ENCODE assay signal across 8 cellular contexts in the genomic region with DNA sequence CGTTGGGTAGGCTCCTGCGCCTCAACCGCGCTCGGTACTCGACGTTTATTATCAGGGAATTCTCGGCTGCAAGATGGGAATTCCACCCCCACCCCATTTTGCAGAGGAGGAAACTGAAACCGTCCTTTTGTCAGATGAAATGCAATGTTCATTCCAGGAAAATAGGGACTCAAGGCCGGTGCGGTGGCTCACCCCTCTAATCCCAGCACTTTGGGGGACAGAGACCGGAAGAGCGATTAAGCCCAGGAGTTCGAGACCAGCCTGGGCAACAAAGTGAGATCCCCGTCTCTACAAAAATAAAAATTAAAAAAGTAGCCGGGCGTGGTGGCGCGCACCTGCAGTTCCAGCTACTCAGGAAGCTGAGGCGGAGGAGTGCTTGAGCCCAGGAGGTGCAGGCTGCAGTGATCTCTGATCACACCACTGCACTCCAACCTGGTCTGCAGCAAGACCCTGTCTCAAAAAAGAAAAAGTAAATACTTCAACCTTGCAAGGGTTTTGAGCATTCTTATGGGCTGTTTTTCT. TPM values are rescaled to one million over a fixed set of nuclear protein-coding genes. Genes with fewer than 3 reads are reported as not detected.
DNase-seq lines count a peak whose midpoint lies in the region; ATAC-seq, FAIRE-seq and TF ChIP-seq lines count a peak whose summit lies in the region.

No MANE protein-coding gene starts in this region.

- peak overlapping the region; percentile 97 for H3K4me3 Mint-ChIP-seq in activated CD8-positive, alpha-beta T cell treated with anti-CD3 and anti-CD28 coated beads for 36 hours

- CTCF ChIA-PET in activated CD8-positive, alpha-beta T cell treated with anti-CD3 and anti-CD28 coated beads for 36 hours (lab: Charles Lee), result no interaction called here

- H3K9ac ChIP-seq in iPS-18a (ENCODE audit: low read length) (peak overlapping the region; percentile 92), stomach smooth muscle (ENCODE audit: low read length in 2 of 2) (peak overlapping the region; percentile 86 to 87)

- H3K4me3 ChIP-seq in iPS-18a (ENCODE audit: low read length), result peak overlapping the region; percentile 91
- peak overlapping the region; percentile 84 to 95 for H3K4me3 ChIP-seq in stomach smooth muscle (ENCODE audit: low read length in 2 of 2)

- no peak for TF ChIP-seq CTCF in activated CD8-positive, alpha-beta T cell treated with anti-CD3 and anti-CD28 coated beads for 36 hours (IDR thresholded peaks at IDR 0.05)

- H3K9me3 ChIP-seq in iPS-18a (ENCODE audit: control insufficient read depth, low read depth, low read length) (no peaks in the 10 kb centered on the region), stomach smooth muscle (ENCODE audit: control insufficient read depth in 2 of 2, low read length in 2 of 2) (no peaks in the 10 kb centered on the region)

- no peak for ATAC-seq in activated CD8-positive, alpha-beta T cell treated with anti-CD3 and anti-CD28 coated beads for 36 hours
- no peak for ATAC-seq in HG03439 (IDR thresholded peaks at IDR 0.05; ENCODE audit: unreplicated experiment)

- H3K9me3 Mint-ChIP-seq in activated CD8-positive, alpha-beta T cell treated with anti-CD3 and anti-CD28 coated beads for 36 hours, result no peaks in the 10 kb centered on the region

- POLR2A ChIA-PET in activated CD8-positive, alpha-beta T cell treated with anti-CD3 and anti-CD28 coated beads for 36 hours (lab: Charles Lee), result interaction anchor here (0.9 kb wide), 1 partner anchor 9 kb away, joined by 3 read pairs; no protein-coding TSS in a partner anchor

- no peaks in the 10 kb centered on the region for H3K27me3 Mint-ChIP-seq in activated CD8-positive, alpha-beta T cell treated with anti-CD3 and anti-CD28 coated beads for 36 hours

- peaks cover 14% of the 10 kb centered on the region for H3K4me1 Mint-ChIP-seq in activated CD8-positive, alpha-beta T cell treated with anti-CD3 and anti-CD28 coated beads for 36 hours (ENCODE audit: low read depth)

- H3K27me3 ChIP-seq in iPS-18a (ENCODE audit: control insufficient read depth, insufficient read depth, low read length) (no peaks in the 10 kb centered on the region), stomach smooth muscle (ENCODE audit: control insufficient read depth in 1 of 2, insufficient read depth in 2 of 2, low read length in 2 of 2) (no peaks in the 10 kb centered on the region)

- peaks cover 15% of the 10 kb centered on the region for H3K36me3 ChIP-seq in iPS-18a (ENCODE audit: control insufficient read depth, low read depth, low read length)
- H3K36me3 ChIP-seq in stomach smooth muscle (ENCODE audit: control insufficient read depth in 2 of 2, insufficient read depth in 2 of 2, low read length in 2 of 2), result peaks cover 4 to 8% of the 10 kb centered on the region in 2 donors

- intact Hi-C loops in activated CD8-positive, alpha-beta T cell treated with anti-CD3 and anti-CD28 coated beads for 36 hours (cut with micrococcal nuclease), result no loop called here

- peaks cover 9% of the 10 kb centered on the region for H3K4me1 ChIP-seq in iPS-18a (ENCODE audit: control insufficient read depth, low read depth, low read length)
- H3K4me1 ChIP-seq in stomach smooth muscle (ENCODE audit: control insufficient read depth, insufficient read depth, low read length), result peaks cover 15% of the 10 kb centered on the region

- no peak for FAIRE-seq in HTR-8/SVneo (lab: Jason Lieb, UNC)

- peak overlapping the region; percentile 95 for H3K27ac Mint-ChIP-seq in activated CD8-positive, alpha-beta T cell treated with anti-CD3 and anti-CD28 coated beads for 36 hours

- DNase-seq in NCI-H2029 (lab: John Stamatoyannopoulos, UW) (peak; percentile 15), NCI-H2029 treated with DMSO at 0.1 percent for 48 hours (lab: John Stamatoyannopoulos, UW) (no peak), middle frontal gyrus (ENCODE audit: extremely low spot score, low spot score) (no peak), HTR-8/SVneo (ENCODE audit: insufficient read length, low spot score) (no peak)
- peak; percentile 20 for DNase-seq in activated CD8-positive, alpha-beta T cell treated with anti-CD3 and anti-CD28 coated beads for 36 hours

- H3K36me3 Mint-ChIP-seq in activated CD8-positive, alpha-beta T cell treated with anti-CD3 and anti-CD28 coated beads for 36 hours (ENCODE audit: low read depth), result peaks cover 22% of the 10 kb centered on the region

- peak overlapping the region; percentile 30 for H3K27ac ChIP-seq in iPS-18a (ENCODE audit: low read length)
- H3K27ac ChIP-seq in stomach smooth muscle (ENCODE audit: low read length), result peak overlapping the region; percentile 94

RNA-seq across cellular contexts. Expression of gene RFC2, which starts 0.7 kb away (rescaled TPM):
- total RNA-seq in activated CD8-positive, alpha-beta T cell treated with anti-CD3 and anti-CD28 coated beads for 36 hours, result 10 to 100 TPM; 90.7 to 91.8 TPM

RNA-seq across cellular contexts. Expression of gene CLIP2, which starts 34.3 kb away (rescaled TPM):
- total RNA-seq in activated CD8-positive, alpha-beta T cell treated with anti-CD3 and anti-CD28 coated beads for 36 hours, result 1 to 10 TPM; 1.3 to 1.4 TPM

RNA-seq across cellular contexts. Expression of gene LAT2, which starts 45.1 kb away (rescaled TPM):
- 1 to 10 TPM; 2.4 to 3.2 TPM for total RNA-seq in activated CD8-positive, alpha-beta T cell treated with anti-CD3 and anti-CD28 coated beads for 36 hours

Comparison
In these comparisons a context has a peak if more than half of its experiments do, and no peak if none do; other contexts are left out.
1. DNase-seq: peak in NCI-H2029 (single experiment) and activated CD8-positive, alpha-beta T cell treated with anti-CD3 and anti-CD28 coated beads for 36 hours (single experiment); none in NCI-H2029 treated with DMSO at 0.1 percent for 48 hours (single experiment), middle frontal gyrus (single experiment) and HTR-8/SVneo (single experiment).